ENCODE assay signal across 8 cellular contexts in genomic region chr15:66386204-66387123, GRCh38. TPM values are rescaled to one million over a fixed set of nuclear protein-coding genes. Genes with fewer than 3 reads are reported as not detected.
DNase-seq lines count a peak whose midpoint lies in the region; ATAC-seq, FAIRE-seq and TF ChIP-seq lines count a peak whose summit lies in the region.

TSS of gene MAP2K1 (plus strand) at chr15:66386912. CDS start at chr15:66387348, 436 bp downstream.

- no peaks in the 10 kb centered on the region for H3K9me3 ChIP-seq in left ventricle myocardium inferior (replicated peaks)
- H3K9me3 ChIP-seq in psoas muscle: no peaks in the 10 kb centered on the region

- FAIRE-seq in urothelium cell line (lab: Jason Lieb, UNC): peak; percentile 98

- peaks cover 46% of the 10 kb centered on the region for H3K4me1 Mint-ChIP-seq in T-helper 1 cell treated with Interleukin-12 subunit alpha and Interleukin-12 subunit beta and Interleukin-4 antibody, amounts not matched to agents 30 μg/mL and 1 μg/mL, for 36 hours (ENCODE audit: low read depth)

- peak; percentile 96 for DNase-seq in GM13977 (ENCODE audit: low spot score)
- DNase-seq in NCI-H146 treated with DMSO at 0.1 percent for 48 hours (lab: John Stamatoyannopoulos, UW; ENCODE audit: unreplicated experiment): peak; percentile 88
- peak; percentile 86 to 99 (median 96) for DNase-seq in amygdala (lab: John Stamatoyannopoulos, UW)
- peak; percentile 99 for DNase-seq in left ventricle myocardium inferior
- peak; percentile 99 for DNase-seq in psoas muscle
- DNase-seq in urothelium cell line (ENCODE audit: low spot score): peak; percentile 100

- H3K36me3 Mint-ChIP-seq in T-helper 1 cell treated with Interleukin-12 subunit alpha and Interleukin-12 subunit beta and Interleukin-4 antibody, amounts not matched to agents 30 μg/mL and 1 μg/mL, for 36 hours (ENCODE audit: low read depth): peaks cover 16% of the 10 kb centered on the region

- peak; percentile 91 for TF ChIP-seq CTCF in GM13977 (IDR thresholded peaks at IDR 0.05; ENCODE audit: extremely low read depth, insufficient read depth, missing control alignments)
- TF ChIP-seq CTCF in left ventricle myocardium inferior (IDR thresholded peaks at IDR 0.05; ENCODE audit: borderline replicate concordance): peak; percentile 81
- peak; percentile 68 for TF ChIP-seq CTCF in psoas muscle (IDR thresholded peaks at IDR 0.05)

- H3K27me3 Mint-ChIP-seq in T-helper 1 cell treated with Interleukin-12 subunit alpha and Interleukin-12 subunit beta and Interleukin-4 antibody, amounts not matched to agents 30 μg/mL and 1 μg/mL, for 36 hours (ENCODE audit: low read depth): no peaks in the 10 kb centered on the region

- H3K4me3 ChIP-seq in left ventricle myocardium inferior (peak within 1 kb of the TSS; percentile 91), psoas muscle (peak within 1 kb of the TSS; percentile 94)

- H3K4me1 ChIP-seq in left ventricle myocardium inferior: peaks cover 38% of the 10 kb centered on the region
- peaks cover 43% of the 10 kb centered on the region for H3K4me1 ChIP-seq in psoas muscle

- intact Hi-C loops in left ventricle myocardium inferior (cut with micrococcal nuclease) (loop anchor here (5.0 kb wide), 1 partner anchor 111 kb away; the partner anchor contains the start of gene SNAPC5), psoas muscle (cut with DNase I) (loop anchor here (2.0 kb wide), 2 partner anchors 110 to 112 kb away; partner anchors contain the start of gene SNAPC5 (in 1 of the 2))

- H3K27ac Mint-ChIP-seq in T-helper 1 cell treated with Interleukin-12 subunit alpha and Interleukin-12 subunit beta and Interleukin-4 antibody, amounts not matched to agents 30 μg/mL and 1 μg/mL, for 36 hours: peak within 1 kb of the TSS; percentile 99

- no peaks in the 10 kb centered on the region for H3K36me3 ChIP-seq in left ventricle myocardium inferior
- no peaks in the 10 kb centered on the region for H3K36me3 ChIP-seq in psoas muscle (ENCODE audit: insufficient read depth in 1 of 2, low read depth in 1 of 2)

- peak within 1 kb of the TSS; percentile 99 for H3K4me3 Mint-ChIP-seq in T-helper 1 cell treated with Interleukin-12 subunit alpha and Interleukin-12 subunit beta and Interleukin-4 antibody, amounts not matched to agents 30 μg/mL and 1 μg/mL, for 36 hours

- in situ Hi-C loops in GM13977 (cut with MboI; ENCODE audit: low pct_unique_long_range_greater_than_20kb, low sequenced_read_pairs, unreplicated experiment): loop anchor here (10.0 kb wide), 1 partner anchor 108 kb away; the partner anchor contains the start of gene SNAPC5

- H3K27ac ChIP-seq in left ventricle myocardium inferior (replicated peaks) (peak within 1 kb of the TSS; percentile 93), psoas muscle (peak within 1 kb of the TSS; percentile 95)

- WGBS in psoas muscle, 3 donors: 3 to 5% (median 3%) methylated on average over 53 to 69 of the region's 69 CpGs

- H3K9me3 Mint-ChIP-seq in T-helper 1 cell treated with Interleukin-12 subunit alpha and Interleukin-12 subunit beta and Interleukin-4 antibody, amounts not matched to agents 30 μg/mL and 1 μg/mL, for 36 hours: no peaks in the 10 kb centered on the region

- ATAC-seq in HG02884 (IDR thresholded peaks at IDR 0.05; ENCODE audit: unreplicated experiment) (peak; percentile 77), psoas muscle (peak; percentile 96 to 97 (median 96))

- no peaks in the 10 kb centered on the region for H3K27me3 ChIP-seq in left ventricle myocardium inferior (ENCODE audit: low read depth)
- no peaks in the 10 kb centered on the region for H3K27me3 ChIP-seq in psoas muscle (ENCODE audit: insufficient read depth in 3 of 3, low read length in 2 of 3)

RNA-seq across cellular contexts. Expression of gene MAP2K1, which starts in this region (rescaled TPM):
- total RNA-seq in left ventricle myocardium inferior (44.9 TPM), psoas muscle (10 to 100 TPM; 56.3 to 90.0 (median 64.8) TPM)
- polyA plus RNA-seq in psoas muscle: 100 to 1,000 TPM in 1 of 3 donors, 10 to 100 TPM in 2; 66.9 to 135 (median 84.7) TPM

Comparison
In these comparisons a context has a peak if more than half of its experiments do, and no peak if none do; other contexts are left out.
1. Peak in every context shown above with its lines: DNase-seq, ATAC-seq, H3K4me3 ChIP-seq and H3K27ac ChIP-seq.